ENCODE assay signal across 7 cellular contexts in the genomic region with DNA sequence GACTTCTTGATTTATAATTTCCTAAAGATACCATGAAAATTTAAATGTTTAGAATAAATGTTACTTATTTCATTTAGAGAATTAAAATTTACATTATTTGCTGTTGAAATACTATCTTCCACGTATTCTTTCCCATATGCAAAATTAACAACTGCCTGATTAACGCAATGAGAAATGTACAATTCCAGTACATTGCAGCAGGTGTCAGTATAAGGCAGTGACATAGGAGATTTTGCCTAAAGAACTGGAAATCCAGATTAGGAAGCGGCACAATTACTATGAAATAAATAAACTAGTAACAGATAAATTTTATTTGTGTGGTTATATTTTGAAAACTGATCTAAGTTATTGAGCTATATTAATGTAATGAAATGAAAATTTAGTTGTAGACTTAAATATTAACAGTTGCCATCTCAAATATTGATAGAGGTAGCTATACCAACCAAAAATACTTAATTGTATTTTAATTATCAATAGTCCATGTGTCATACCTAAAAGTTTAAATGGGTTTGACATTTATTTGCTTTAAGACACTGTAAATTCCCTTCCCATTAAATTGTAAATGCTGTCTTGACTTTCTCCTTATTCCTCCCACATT.
DNase-seq lines count a peak whose midpoint lies in the region; ATAC-seq and TF ChIP-seq lines count a peak whose summit lies in the region.

No MANE protein-coding gene starts in this region.

- no peaks in the 10 kb centered on the region for H3K79me2 ChIP-seq in SU-DHL-6 (ENCODE audit: insufficient read depth, low read length)

- no peak for TF ChIP-seq POLR2A in gastrocnemius medialis (IDR thresholded peaks at IDR 0.05)

- H3K4me2 ChIP-seq in SU-DHL-6 (ENCODE audit: low read depth, low read length, poor library complexity, severe bottlenecking) = no peak overlapping the region

- intact Hi-C loops in gastrocnemius medialis (cut with DNase I; ENCODE audit: low total_unique reads) = loop anchor here (2.0 to 10.0 kb wide), 3 partner anchors 439 to 1049 kb away; no protein-coding TSS in a partner anchor

- H3K4me1 ChIP-seq in gastrocnemius medialis = peaks cover 19 to 31% of the 10 kb centered on the region in 2 donors

- no peaks in the 10 kb centered on the region for H3K36me3 ChIP-seq in SU-DHL-6 (ENCODE audit: low read length)
- H3K36me3 ChIP-seq in gastrocnemius medialis = no peaks in the 10 kb centered on the region

- no peak overlapping the region for H3K27ac ChIP-seq in SU-DHL-6 (ENCODE audit: low read depth, low read length)
- no peak overlapping the region for H3K27ac ChIP-seq in gastrocnemius medialis

- no peak for DNase-seq in GM10266 (ENCODE audit: extremely low spot score)
- DNase-seq in MV-4-11 (lab: John Stamatoyannopoulos, UW) = peak; percentile 33
- DNase-seq in foreskin fibroblast = peak; percentile 34 to 73
- no peak for DNase-seq in gastrocnemius medialis

- ATAC-seq in gastrocnemius medialis = peak in 1 of 2 donors; percentile 45
- no peak for ATAC-seq in HG02981 (IDR thresholded peaks at IDR 0.05; ENCODE audit: unreplicated experiment)
- ATAC-seq in HG03442 (IDR thresholded peaks at IDR 0.05; ENCODE audit: unreplicated experiment) = no peak

- TF ChIP-seq CTCF in GM10266 (IDR thresholded peaks at IDR 0.05; ENCODE audit: control insufficient read depth, insufficient read depth, low read depth, missing control alignments) (peak; percentile 56), SU-DHL-6 (IDR thresholded peaks at IDR 0.05; ENCODE audit: insufficient read depth, low read length, poor library complexity, severe bottlenecking) (peak; percentile 63), foreskin fibroblast (IDR thresholded peaks at IDR 0.05; ENCODE audit: low read depth, low read length) (peak; percentile 61), gastrocnemius medialis (IDR thresholded peaks at IDR 0.05 in 4 of 5, conservative IDR thresholded peaks at IDR 0.05 in 1 of 5) (peak in 4 of 5 experiments; percentile 42 to 58 (median 54))

- H4K20me1 ChIP-seq in SU-DHL-6 (ENCODE audit: low read depth, low read length) = no peaks in the 10 kb centered on the region; the same call in none of the 2 replicates

- H3K9me2 ChIP-seq in SU-DHL-6 (replicated peaks; ENCODE audit: insufficient read depth, low read length) = no peaks in the 10 kb centered on the region

- no peaks in the 10 kb centered on the region for H3K27me3 ChIP-seq in SU-DHL-6 (ENCODE audit: low read length)
- no peaks in the 10 kb centered on the region for H3K27me3 ChIP-seq in gastrocnemius medialis

- no peaks in the 10 kb centered on the region for H3F3A ChIP-seq in SU-DHL-6 (ENCODE audit: insufficient read depth)

- H3K9ac ChIP-seq in SU-DHL-6 (ENCODE audit: low read length) = no peak overlapping the region

- H2AFZ ChIP-seq in SU-DHL-6 (ENCODE audit: low read depth, low read length, severe bottlenecking) = no peak overlapping the region

- in situ Hi-C loops in gastrocnemius medialis (cut with MboI; ENCODE audit: low sequenced_read_pairs in 4 of 4) = loop anchor here (10.0 to 25.0 kb wide), 5 partner anchors 349 to 1052 kb away; no protein-coding TSS in a partner anchor

- H3K4me3 ChIP-seq in SU-DHL-6 (ENCODE audit: insufficient read depth, low read length, poor library complexity, severe bottlenecking) (no peak overlapping the region), foreskin fibroblast (ENCODE audit: low read depth in 1 of 2, low read length in 2 of 2) (no peak overlapping the region), gastrocnemius medialis (no peak overlapping the region)

- H3K9me3 ChIP-seq in SU-DHL-6 (ENCODE audit: insufficient read depth, low read length) (no peaks in the 10 kb centered on the region), gastrocnemius medialis (no peaks in the 10 kb centered on the region)

Comparison
In these comparisons a context has a peak if more than half of its experiments do, and no peak if none do; other contexts are left out.
1. DNase-seq: peak in MV-4-11 (single experiment) and foreskin fibroblast (2 of 2); none in GM10266 (single experiment) and gastrocnemius medialis (0 of 2).
2. Peak in every context shown above with its lines, with median percentiles within 50 percentile points of each other: CTCF ChIP-seq.